Comparison of ENCODE assay signal across 8 cellular contexts in genomic region chr1:167617100-167617949, GRCh38. TPM values are rescaled to one million over a fixed set of nuclear protein-coding genes. Genes with fewer than 3 reads are reported as not detected.
DNase-seq lines count a peak whose midpoint lies in the region; ATAC-seq and TF ChIP-seq lines count a peak whose summit lies in the region.

No MANE protein-coding gene starts in this region.

- intact Hi-C loops in A673 (cut with micrococcal nuclease; ENCODE audit: unreplicated experiment): no loop called here
- intact Hi-C loops in right cardiac atrium (cut with DNase I): no loop called here

- peak overlapping the region; percentile 66 to 71 for H3K4me3 Mint-ChIP-seq in activated T-cell treated with anti-CD3 and anti-CD28 coated beads, Interleukin-2, amount 50 U/mL, for 72 hours

- H3K4me3 ChIP-seq in A673 (ENCODE audit: low read depth, low read length, poor library complexity, severe bottlenecking) (no peak overlapping the region), right cardiac atrium (ENCODE audit: low read length) (no peak overlapping the region), smooth muscle cell (no peak overlapping the region)

- no TSS peak for BruUV-seq in A673 (replicated peaks; lab: Mats Ljungman, UMichigan)

- no peaks in the 10 kb centered on the region for H3K79me2 ChIP-seq in smooth muscle cell (ENCODE audit: low read depth)

- H3K9ac ChIP-seq in smooth muscle cell (ENCODE audit: low read depth): no peak overlapping the region

- H3K27me3 ChIP-seq in A673 (replicated peaks; ENCODE audit: insufficient read depth, low read depth, low read length, poor library complexity): no peaks in the 10 kb centered on the region
- H3K27me3 ChIP-seq in right cardiac atrium (ENCODE audit: control insufficient read depth, insufficient read depth): no peaks in the 10 kb centered on the region
- no peaks in the 10 kb centered on the region for H3K27me3 ChIP-seq in smooth muscle cell (ENCODE audit: low read depth)

- POLR2A ChIA-PET in A673 (lab: Charles Lee; ENCODE audit: low non-redundant PET) (no interaction called here), GM10248 (lab: Yijun Ruan, JAX) (interaction anchor here (0.9 kb wide), 1 partner anchor 63 kb away, joined by 3 read pairs; no protein-coding TSS in a partner anchor)

- no peaks in the 10 kb centered on the region for H3K27me3 Mint-ChIP-seq in activated T-cell treated with anti-CD3 and anti-CD28 coated beads, Interleukin-2, amount 50 U/mL, for 72 hours (ENCODE audit: low read depth)

- peak; percentile 43 for DNase-seq in A673 (ENCODE audit: low spot score)
- DNase-seq in activated T-cell treated with anti-CD3 and anti-CD28 coated beads, Interleukin-2, amount 50 U/mL, for 72 hours: peak in 1 of 2 donors; percentile 29
- peak in 1 of 3 donors; percentile 65 for DNase-seq in right cardiac atrium
- no peak for DNase-seq in smooth muscle cell (lab: John Stamatoyannopoulos, UW; ENCODE audit: unreplicated experiment)
- DNase-seq in GM10248 (ENCODE audit: extremely low spot score): no peak
- DNase-seq in ecto neural progenitor cell (ENCODE audit: low spot score): no peak

- peaks cover 12% of the 10 kb centered on the region for H3F3A ChIP-seq in smooth muscle cell (ENCODE audit: low read depth)

- H3K27ac ChIP-seq in A673 (ENCODE audit: low read depth, low read length, poor library complexity, severe bottlenecking) (no peak overlapping the region), right cardiac atrium (ENCODE audit: low read length) (peak overlapping the region; percentile 16), smooth muscle cell (ENCODE audit: low read depth) (no peak overlapping the region)

- ATAC-seq in HG03460 (IDR thresholded peaks at IDR 0.05; ENCODE audit: unreplicated experiment) (peak; percentile 66), right cardiac atrium (peak; percentile 87 to 89)
- peak; percentile 40 to 70 for ATAC-seq in activated T-cell treated with anti-CD3 and anti-CD28 coated beads, Interleukin-2, amount 50 U/mL, for 72 hours (replicated peaks in 1 of 2)

- CTCF ChIA-PET in A673 (lab: Charles Lee) (no interaction called here), GM10248 (lab: Yijun Ruan, JAX) (interaction anchor here (0.9 to 5.8 kb wide), 9 partner anchors 8 to 707 kb away, joined by 3 to 34 read pairs (median 3); no protein-coding TSS in a partner anchor)

- peaks cover 51% of the 10 kb centered on the region for H3K4me1 Mint-ChIP-seq in activated T-cell treated with anti-CD3 and anti-CD28 coated beads, Interleukin-2, amount 50 U/mL, for 72 hours (ENCODE audit: low read depth)

- TF ChIP-seq POLR2A in GM19099 (IDR thresholded peaks at IDR 0.05; ENCODE audit: extremely low read depth, insufficient read length, low read depth): peak; percentile 54

- peaks cover 11% of the 10 kb centered on the region for H3K9me3 ChIP-seq in A673 (ENCODE audit: low read depth, low read length, poor library complexity, severe bottlenecking)
- H3K9me3 ChIP-seq in right cardiac atrium (ENCODE audit: control insufficient read depth, low read length): no peaks in the 10 kb centered on the region
- no peaks in the 10 kb centered on the region for H3K9me3 ChIP-seq in smooth muscle cell (replicated peaks; ENCODE audit: low read depth)

- TF ChIP-seq CTCF in A673 (conservative IDR thresholded peaks at IDR 0.05; ENCODE audit: low read depth, low read length) (no peak), smooth muscle cell (IDR thresholded peaks at IDR 0.05; ENCODE audit: borderline replicate concordance, insufficient read depth, poor library complexity, severe bottlenecking) (no peak), GM10248 (IDR thresholded peaks at IDR 0.05; ENCODE audit: control extremely low read depth, extremely low read depth, low read depth, missing control alignments) (no peak)

- peak overlapping the region; percentile 83 for H3K27ac Mint-ChIP-seq in activated T-cell treated with anti-CD3 and anti-CD28 coated beads, Interleukin-2, amount 50 U/mL, for 72 hours

- no peaks in the 10 kb centered on the region for H4K20me1 ChIP-seq in smooth muscle cell (ENCODE audit: low read depth)

- H3K36me3 ChIP-seq in A673 (ENCODE audit: insufficient read depth, low read length, poor library complexity, severe bottlenecking): no peaks in the 10 kb centered on the region
- H3K36me3 ChIP-seq in smooth muscle cell (ENCODE audit: low read depth): peaks cover 5% of the 10 kb centered on the region

- 27% methylated on average over 7 of the region's 7 CpGs for WGBS in right cardiac atrium
- 31% methylated on average over 7 of the region's 7 CpGs for WGBS in smooth muscle cell (ENCODE audit: low lambda C conversion rate)

- peak overlapping the region; percentile 21 for H2AFZ ChIP-seq in smooth muscle cell (ENCODE audit: low read depth)

- peaks cover 7% of the 10 kb centered on the region for H3K4me1 ChIP-seq in A673 (ENCODE audit: insufficient read depth, low read length, poor library complexity, severe bottlenecking)
- peaks cover 7% of the 10 kb centered on the region for H3K4me1 ChIP-seq in right cardiac atrium (ENCODE audit: control insufficient read depth, insufficient read depth, low read length)
- H3K4me1 ChIP-seq in smooth muscle cell (ENCODE audit: low read depth): peaks cover 3% of the 10 kb centered on the region

- H3K9me3 Mint-ChIP-seq in activated T-cell treated with anti-CD3 and anti-CD28 coated beads, Interleukin-2, amount 50 U/mL, for 72 hours: peaks cover 0 to 5% of the 10 kb centered on the region in 2 donors

- H3K4me2 ChIP-seq in smooth muscle cell: peak overlapping the region; percentile 42

- peaks cover 1 to 11% of the 10 kb centered on the region in 2 donors for H3K36me3 Mint-ChIP-seq in activated T-cell treated with anti-CD3 and anti-CD28 coated beads, Interleukin-2, amount 50 U/mL, for 72 hours (ENCODE audit: insufficient read depth in 2 of 2)

RNA-seq across cellular contexts. Expression of gene RCSD1, which starts 12.7 kb away (rescaled TPM):
- total RNA-seq in A673 (2021) (not detected in 2 replicates), right cardiac atrium (10 to 100 TPM; 53.4 to 61.5 (median 58.2) TPM), smooth muscle cell (0.27 TPM in 1 of 2 replicates, not detected in the other)
- total RNA-seq in activated T-cell treated with anti-CD3 and anti-CD28 coated beads, Interleukin-2, amount 50 U/mL, for 72 hours: 10 to 100 TPM; 62.0 to 69.5 TPM
- polyA plus RNA-seq in right cardiac atrium (27.1 TPM), smooth muscle cell (0.40 TPM in 1 of 2 replicates, not detected in the other)

Comparison
In these comparisons a context has a peak if more than half of its experiments do, and no peak if none do; other contexts are left out.
1. RNA of gene RCSD1, which starts 12.7 kb away (total RNA-seq): 62.0 to 69.5 TPM in activated T-cell treated with anti-CD3 and anti-CD28 coated beads, Interleukin-2, amount 50 U/mL, for 72 hours and 53.4 to 61.5 TPM in right cardiac atrium; 0.27 TPM in smooth muscle cell and not detected in A673; every median in the first group is over 10 times any median in the second.
2. Peak in every context shown above with its lines, with median percentiles within 50 percentile points of each other: ATAC-seq.